1 cellular context compared by ENCODE assay signal in genomic region chr18:49934457-49934856, GRCh38.
TF ChIP-seq lines count a peak whose summit lies in the region.

No MANE protein-coding gene starts in this region.

TF ChIP-seq in GM12878, 131 proteins besides CTCF, POLR2A, EP300 and RAD21 (continued from another document):
- TF ChIP-seq, protein P1, sequence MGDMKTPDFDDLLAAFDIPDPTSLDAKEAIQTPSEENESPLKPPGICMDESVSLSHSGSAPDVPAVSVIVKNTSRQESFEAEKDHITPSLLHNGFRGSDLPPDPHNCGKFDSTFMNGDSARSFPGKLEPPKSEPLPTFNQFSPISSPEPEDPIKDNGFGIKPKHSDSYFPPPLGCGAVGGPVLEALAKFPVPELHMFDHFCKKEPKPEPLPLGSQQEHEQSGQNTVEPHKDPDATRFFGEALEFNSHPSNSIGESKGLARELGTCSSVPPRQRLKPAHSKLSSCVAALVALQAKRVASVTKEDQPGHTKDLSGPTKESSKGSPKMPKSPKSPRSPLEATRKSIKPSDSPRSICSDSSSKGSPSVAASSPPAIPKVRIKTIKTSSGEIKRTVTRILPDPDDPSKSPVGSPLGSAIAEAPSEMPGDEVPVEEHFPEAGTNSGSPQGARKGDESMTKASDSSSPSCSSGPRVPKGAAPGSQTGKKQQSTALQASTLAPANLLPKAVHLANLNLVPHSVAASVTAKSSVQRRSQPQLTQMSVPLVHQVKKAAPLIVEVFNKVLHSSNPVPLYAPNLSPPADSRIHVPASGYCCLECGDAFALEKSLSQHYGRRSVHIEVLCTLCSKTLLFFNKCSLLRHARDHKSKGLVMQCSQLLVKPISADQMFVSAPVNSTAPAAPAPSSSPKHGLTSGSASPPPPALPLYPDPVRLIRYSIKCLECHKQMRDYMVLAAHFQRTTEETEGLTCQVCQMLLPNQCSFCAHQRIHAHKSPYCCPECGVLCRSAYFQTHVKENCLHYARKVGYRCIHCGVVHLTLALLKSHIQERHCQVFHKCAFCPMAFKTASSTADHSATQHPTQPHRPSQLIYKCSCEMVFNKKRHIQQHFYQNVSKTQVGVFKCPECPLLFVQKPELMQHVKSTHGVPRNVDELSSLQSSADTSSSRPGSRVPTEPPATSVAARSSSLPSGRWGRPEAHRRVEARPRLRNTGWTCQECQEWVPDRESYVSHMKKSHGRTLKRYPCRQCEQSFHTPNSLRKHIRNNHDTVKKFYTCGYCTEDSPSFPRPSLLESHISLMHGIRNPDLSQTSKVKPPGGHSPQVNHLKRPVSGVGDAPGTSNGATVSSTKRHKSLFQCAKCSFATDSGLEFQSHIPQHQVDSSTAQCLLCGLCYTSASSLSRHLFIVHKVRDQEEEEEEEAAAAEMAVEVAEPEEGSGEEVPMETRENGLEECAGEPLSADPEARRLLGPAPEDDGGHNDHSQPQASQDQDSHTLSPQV (IDR thresholded peaks at IDR 0.05): no peak
- TF ChIP-seq MEF2B (IDR thresholded peaks at IDR 0.05; ENCODE audit: partially characterized antibody, poor library complexity, severe bottlenecking) (peak; percentile 85), SPI1 (IDR thresholded peaks at IDR 0.05; ENCODE audit: borderline replicate concordance, insufficient read depth, low read depth, low read length) (no peak)
